In the genomic region with DNA sequence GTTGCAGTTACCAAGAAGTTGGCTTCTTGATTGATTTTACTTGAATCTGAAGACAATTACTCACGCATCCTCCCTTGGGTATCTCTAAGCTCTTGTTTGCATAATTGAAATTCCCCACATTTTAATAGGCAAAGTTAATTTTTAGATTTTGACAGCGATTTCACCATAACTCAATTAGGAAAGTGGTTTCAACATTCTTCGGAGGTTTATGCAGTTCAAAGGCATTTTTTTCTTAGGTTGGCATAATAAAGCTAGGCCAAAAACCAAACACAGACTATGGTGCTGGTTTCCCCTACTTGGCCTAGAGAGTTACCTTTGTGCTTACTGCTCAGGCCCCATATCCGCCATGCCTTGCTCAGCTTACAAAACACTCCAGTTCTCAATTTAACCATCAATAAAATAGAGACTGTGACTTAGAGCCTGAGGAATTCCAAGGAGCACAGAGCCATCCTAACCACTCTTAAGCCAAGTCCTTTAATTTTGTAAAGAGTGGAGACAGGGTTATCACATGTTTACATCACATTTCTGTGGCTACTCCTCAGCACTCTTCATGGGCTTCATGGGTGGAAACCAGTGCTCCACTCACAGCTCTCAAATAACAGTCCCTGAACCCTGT, we compare ENCODE assay signal across 9 cellular contexts. TPM values are rescaled to one million over a fixed set of nuclear protein-coding genes. Genes with fewer than 3 reads are reported as not detected.
DNase-seq lines count a peak whose midpoint lies in the region; ATAC-seq, FAIRE-seq and TF ChIP-seq lines count a peak whose summit lies in the region.
"Had no signal": no experiment of that assay in that cellular context is flagged by ENCODE, and none has a peak within 500 bp of the region (broad histone marks: within the 10 kb centered on the region; RNA-seq: fewer than 3 reads in every experiment).

No MANE protein-coding gene starts in this region.

- H4K91ac ChIP-seq in IMR-90 (ENCODE audit: insufficient read depth, low read depth, low read length) (peak overlapping the region; percentile 86), H1 (replicated peaks; ENCODE audit: insufficient read length, low read length) (no peak overlapping the region)

- TF ChIP-seq POLR2A in IMR-90 (IDR thresholded peaks at IDR 0.05; ENCODE audit: low read depth, low read length) = no peak
- no peak for TF ChIP-seq POLR2A in H1 (IDR thresholded peaks at IDR 0.05; ENCODE audit: control extremely low read depth in 1 of 2, low read depth in 2 of 2, low read length in 2 of 2)

- no peak for FAIRE-seq in H1 (lab: Jason Lieb, UNC)

- peak overlapping the region; percentile 90 for H2BK20ac ChIP-seq in IMR-90 (ENCODE audit: low read depth, low read length)
- H2BK20ac ChIP-seq in H1 (ENCODE audit: low read length) = no peak overlapping the region

- H3K79me2 ChIP-seq in H1 (ENCODE audit: control insufficient read depth in 1 of 2, insufficient read depth in 2 of 2, low read length in 2 of 2) = no peaks in the 10 kb centered on the region

- peak; percentile 64 for ATAC-seq in IMR-90 (ENCODE audit: low read depth)

- intact Hi-C loops in IMR-90 (cut with micrococcal nuclease) = no loop called here
- intact Hi-C loops in posterior vena cava (cut with DNase I) = no loop called here

- no peak overlapping the region for H2AFZ ChIP-seq in IMR-90 (replicated peaks; ENCODE audit: low read length, poor library complexity)
- peak overlapping the region; percentile 25; the same call in 1 of the 2 replicates for H2AFZ ChIP-seq in H1 (ENCODE audit: low read length)

- H3K4me3 ChIP-seq in IMR-90 (ENCODE audit: insufficient read depth, low read depth, low read length) (no peak overlapping the region), H1 (ENCODE audit: extremely low read depth in 1 of 4, insufficient read depth in 2 of 4, low read depth in 3 of 4, low read length in 4 of 4) (no peak overlapping the region), muscle layer of duodenum (ENCODE audit: low read depth in 1 of 2, low read length in 2 of 2) (no peak overlapping the region), urinary bladder (ENCODE audit: low read depth, low read length) (no peak overlapping the region)

- TF ChIP-seq CTCF in IMR-90 (conservative IDR thresholded peaks at IDR 0.05; ENCODE audit: low read depth, low read length) (no peak), H1 (IDR thresholded peaks at IDR 0.05; ENCODE audit: control extremely low read depth in 1 of 3, insufficient read depth in 1 of 3, low read depth in 1 of 3, low read length in 3 of 3) (no peak)

- no peak for TF ChIP-seq EP300 in H1 (IDR thresholded peaks at IDR 0.05; ENCODE audit: borderline replicate concordance in 1 of 2, low read depth in 2 of 2, low read length in 2 of 2)

- H2BK15ac ChIP-seq in IMR-90 (ENCODE audit: low read depth, low read length) = peak overlapping the region; percentile 53; the same call in 2 of the 3 replicates
- no peak overlapping the region for H2BK15ac ChIP-seq in H1 (ENCODE audit: low read length)

- peak overlapping the region; percentile 8 for H3K9ac ChIP-seq in IMR-90 (ENCODE audit: low read depth, low read length)
- H3K9ac ChIP-seq in H1 (replicated peaks in 1 of 4; ENCODE audit: extremely low read depth in 1 of 4, low read depth in 3 of 4, low read length in 3 of 4) = no peak overlapping the region

- H3K9me3 ChIP-seq in IMR-90 (ENCODE audit: control insufficient read depth, insufficient read depth, low read length) = no peaks in the 10 kb centered on the region
- no peaks in the 10 kb centered on the region for H3K9me3 ChIP-seq in H1 (ENCODE audit: insufficient read depth in 2 of 2, low read depth in 1 of 2, low read length in 1 of 2)
- no peaks in the 10 kb centered on the region for H3K9me3 ChIP-seq in muscle layer of duodenum (ENCODE audit: control insufficient read depth in 1 of 2, low read length in 2 of 2)

- dilution Hi-C loops in IMR-90 (cut with HindIII; ENCODE audit: low sequenced_read_pairs, unreplicated experiment) = no loop called here

- DNase-seq in IMR-90 (peak; percentile 80), H1 (ENCODE audit: low read depth in 1 of 2, low spot score in 2 of 2) (no peak), mesenteric fat pad (ENCODE audit: low spot score) (no peak), hypothalamus (lab: John Stamatoyannopoulos, UW) (no peak), posterior vena cava (ENCODE audit: low spot score) (no peak)
- DNase-seq: nephron progenitor cell had no signal

- peaks cover 7% of the 10 kb centered on the region for H3K9me1 ChIP-seq in IMR-90 (ENCODE audit: insufficient read depth, low read length)

- BruUV-seq in IMR-90 (replicated peaks; lab: Mats Ljungman, UMichigan) = no TSS peak

- H3K56ac ChIP-seq in IMR-90 (ENCODE audit: extremely low read depth, insufficient read depth, low read length) (peak overlapping the region; percentile 35), H1 (replicated peaks; ENCODE audit: insufficient read length, low read depth, low read length) (no peak overlapping the region)

- no peak overlapping the region for H2BK12ac ChIP-seq in H1 (ENCODE audit: low read depth, low read length)

- H3K14ac ChIP-seq in IMR-90 (replicated peaks; ENCODE audit: low read depth, low read length) (peak overlapping the region; percentile 29), H1 (ENCODE audit: insufficient read length) (no peak overlapping the region)

- H3K23ac ChIP-seq in IMR-90 (ENCODE audit: low read depth, low read length) (peak overlapping the region; percentile 55), H1 (ENCODE audit: insufficient read length) (no peak overlapping the region)

- no peak overlapping the region for H2AK9ac ChIP-seq in IMR-90 (replicated peaks; ENCODE audit: low read depth, low read length, poor library complexity)

- peaks cover 28% of the 10 kb centered on the region for H3K4me1 ChIP-seq in IMR-90 (ENCODE audit: control insufficient read depth, insufficient read depth, low read length)
- no peaks in the 10 kb centered on the region; a peak in 1 of 7 replicates for H3K4me1 ChIP-seq in H1 (replicated peaks in 1 of 4; ENCODE audit: control insufficient read depth in 3 of 4, insufficient read depth in 4 of 4, low read length in 3 of 4)
- peaks cover 6 to 38% of the 10 kb centered on the region in 2 donors for H3K4me1 ChIP-seq in muscle layer of duodenum (ENCODE audit: control insufficient read depth in 1 of 2, insufficient read depth in 2 of 2, low read length in 2 of 2)
- no peaks in the 10 kb centered on the region for H3K4me1 ChIP-seq in urinary bladder (ENCODE audit: insufficient read depth)

- POLR2A ChIA-PET in IMR-90 (lab: Charles Lee; ENCODE audit: unreplicated experiment) (interaction anchor here (0.6 kb wide), 1 partner anchor 23 kb away, joined by 4 read pairs; no protein-coding TSS in a partner anchor), H1 (lab: Charles Lee; ENCODE audit: partially characterized antibody) (no interaction called here)

- H3K36me3 ChIP-seq in IMR-90 (ENCODE audit: control insufficient read depth, insufficient read depth, low read length) = peaks cover 2% of the 10 kb centered on the region; the same call in 1 of the 2 replicates
- no peaks in the 10 kb centered on the region for H3K36me3 ChIP-seq in H1 (ENCODE audit: control insufficient read depth in 2 of 4, insufficient read depth in 4 of 4, low read length in 3 of 4)
- H3K36me3 ChIP-seq in muscle layer of duodenum (ENCODE audit: control insufficient read depth in 1 of 2, insufficient read depth in 2 of 2, low read length in 2 of 2) = no peaks in the 10 kb centered on the region
- no peaks in the 10 kb centered on the region for H3K36me3 ChIP-seq in urinary bladder (ENCODE audit: insufficient read depth)

- H4K8ac ChIP-seq in IMR-90 (ENCODE audit: low read depth in 2 of 2, low read length in 2 of 2) (peak overlapping the region; percentile 52 to 73), H1 (ENCODE audit: extremely low read depth, insufficient read depth, low read length) (no peak overlapping the region)

- H2BK5ac ChIP-seq in IMR-90 (ENCODE audit: low read depth, low read length, poor library complexity, severe bottlenecking) = peak overlapping the region; percentile 93
- no peak overlapping the region for H2BK5ac ChIP-seq in H1 (ENCODE audit: low read depth, low read length)

- H3K27me3 ChIP-seq in IMR-90 (ENCODE audit: control insufficient read depth, insufficient read depth, low read length) (no peaks in the 10 kb centered on the region), H1 (replicated peaks in 1 of 4; ENCODE audit: control insufficient read depth in 3 of 4, extremely low read depth in 1 of 4, insufficient read depth in 3 of 4, low read length in 3 of 4) (no peaks in the 10 kb centered on the region), muscle layer of duodenum (ENCODE audit: low read depth, low read length) (no peaks in the 10 kb centered on the region)

- H3K23me2 ChIP-seq in H1 (ENCODE audit: low read depth, low read length) = no peaks in the 10 kb centered on the region

- CTCF ChIA-PET in IMR-90 (lab: Yijun Ruan, JAX) (interaction anchor here (1.0 to 1.1 kb wide), 3 partner anchors 9 to 42 kb away, joined by 4 to 5 read pairs (median 5); no protein-coding TSS in a partner anchor), H1 (lab: Charles Lee; ENCODE audit: partially characterized antibody) (interaction anchor here (1.4 kb wide), 1 partner anchor 42 kb away, joined by 3 read pairs; no protein-coding TSS in a partner anchor)

- TF ChIP-seq RAD21 in IMR-90 (IDR thresholded peaks at IDR 0.05; ENCODE audit: low read length) = no peak
- no peak for TF ChIP-seq RAD21 in H1 (IDR thresholded peaks at IDR 0.05 in 1 of 2, conservative IDR thresholded peaks at IDR 0.05 in 1 of 2; ENCODE audit: low read depth in 2 of 2, low read length in 2 of 2)

- H3K79me1 ChIP-seq in IMR-90 (ENCODE audit: low read depth in 1 of 2, low read length in 2 of 2) = peaks cover 3 to 7% of the 10 kb centered on the region in 2 experiments; a peak in 2 of 4 replicates
- no peaks in the 10 kb centered on the region for H3K79me1 ChIP-seq in H1 (ENCODE audit: low read depth, low read length)

- H3K27ac ChIP-seq in IMR-90 (ENCODE audit: insufficient read depth, low read length) = peak overlapping the region; percentile 89
- H3K27ac ChIP-seq in H1 (ENCODE audit: low read depth, low read length) = no peak overlapping the region
- H3K27ac ChIP-seq in muscle layer of duodenum (ENCODE audit: low read length) = peak overlapping the region; percentile 92
- H3K27ac ChIP-seq in urinary bladder (ENCODE audit: low read depth) = peak overlapping the region; percentile 27
- H3K27ac ChIP-seq: HL-60 had no signal

- WGBS in IMR-90 (ENCODE audit: extremely low coverage in 2 of 2, insufficient read length in 1 of 2), 2 experiments = no CpG with 5 or more reads among the region's 4 CpGs
- 93% methylated on average over 4 of the region's 4 CpGs; no CpG with 5 or more reads in 1 of the 2 experiments for WGBS in H1 (ENCODE audit: extremely low coverage in 1 of 2, insufficient coverage in 1 of 2, insufficient read length in 1 of 2, insufficient replicate concordance in 2 of 2, low coverage in 1 of 2, low lambda C conversion rate in 2 of 2, missing lambda C conversion rate in 1 of 2), 2 experiments
- whole genome bisulfite sequencing in urinary bladder = 42% methylated on average over 4 of the region's 4 CpGs

- peak overlapping the region; percentile 58 for H3K4ac ChIP-seq in IMR-90 (ENCODE audit: low read depth, low read length)
- no peak overlapping the region for H3K4ac ChIP-seq in H1 (replicated peaks; ENCODE audit: insufficient read length, low read depth, low read length)

- peak overlapping the region; percentile 46 for H4K5ac ChIP-seq in IMR-90 (ENCODE audit: low read depth, low read length)
- no peak overlapping the region for H4K5ac ChIP-seq in H1 (ENCODE audit: insufficient read length, low read depth, low read length)

- H2BK120ac ChIP-seq in IMR-90 (ENCODE audit: low read depth, low read length) = peak overlapping the region; percentile 64
- H2BK120ac ChIP-seq in H1 (replicated peaks; ENCODE audit: low read depth, low read length) = no peak overlapping the region

- H3K4me2 ChIP-seq in IMR-90 (ENCODE audit: low read depth, low read length) (peak overlapping the region; percentile 23), H1 (ENCODE audit: insufficient read depth in 1 of 2, low read depth in 2 of 2, low read length in 2 of 2) (no peak overlapping the region)

- H3K18ac ChIP-seq in IMR-90 (ENCODE audit: low read depth, low read length) (peak overlapping the region; percentile 58), H1 (ENCODE audit: extremely low read depth, low read length) (no peak overlapping the region)

- H2AK5ac ChIP-seq in IMR-90 (ENCODE audit: low read depth, low read length) (peak overlapping the region; percentile 69), H1 (ENCODE audit: low read depth, low read length) (no peak overlapping the region)

- H4K20me1 ChIP-seq in IMR-90 (ENCODE audit: insufficient read depth, low read length) (no peaks in the 10 kb centered on the region), H1 (replicated peaks in 1 of 2; ENCODE audit: control insufficient read depth in 1 of 2, insufficient read depth in 2 of 2, low read length in 2 of 2) (no peaks in the 10 kb centered on the region)

- in situ Hi-C loops in IMR-90 (cut with MboI; ENCODE audit: low sequenced_read_pairs) = no loop called here

RNA-seq across cellular contexts. Expression of gene LAMA4, which starts 32.1 kb away (rescaled TPM):
- total RNA-seq in IMR-90 (2012; rRNA removed) (29.7 and 35.8 TPM in 2 replicates), urinary bladder (426 TPM), mesenteric fat pad (418 TPM), posterior vena cava (100 to 1,000 TPM; 189 to 248 TPM)
- polyA plus RNA-seq in IMR-90 (2012; rRNA removed) (28.9 and 33.9 TPM in 2 replicates), H1 (2011; rRNA removed) (0.95 and 2.0 TPM in 2 replicates), urinary bladder (101 TPM)
- polyA plus RNA-seq in IMR-90 (2012; cell fraction: cytosol; rRNA removed) = 51.0 and 61.1 TPM in 2 replicates
- polyA plus RNA-seq in IMR-90 (2012; cell fraction: nucleus; rRNA removed; ENCODE audit: low replicate concordance) = 36.2 and 63.2 TPM in 2 replicates
- total RNA-seq in H1 (2021; fragmentation: NEBNext Ultra II Directional; extraction: Animal tissue kit (Norgen Biotek cat#: 25700)) = 0.92 and 1.5 TPM in 2 replicates
- 1.1 TPM for polyA plus RNA-seq in H1 (2011; cell fraction: cytosol; rRNA removed)
- polyA plus RNA-seq in H1 (2011; cell fraction: nucleus; rRNA removed) = 2.0 TPM
- 0.87 to 1.4 TPM (median 1.1 TPM) in 4 replicates for polyA plus RNA-seq in H1 (2012, experiment 1 of 2)
- 0.71 TPM for polyA plus RNA-seq in H1 (2012, experiment 2 of 2)
- 4.3 TPM for polyA plus RNA-seq in H1 (2013, experiment 1 of 2)
- polyA plus RNA-seq in H1 (2013, experiment 2 of 2) = 4.4 TPM
- polyA minus RNA-seq in H1 (2011; rRNA and poly(A)+ RNA removed) = 1.3 and 2.1 TPM in 2 replicates
- polyA minus RNA-seq in H1 (2011; cell fraction: cytosol; rRNA and poly(A)+ RNA removed) = 1.5 TPM
- polyA minus RNA-seq in H1 (2011; cell fraction: nucleus; rRNA and poly(A)+ RNA removed) = 2.7 TPM

Comparison
In these comparisons a context has a peak if more than half of its experiments do, and no peak if none do; other contexts are left out.
1. RNA of gene LAMA4, which starts 32.1 kb away (total RNA-seq): 426 TPM in urinary bladder (single experiment), 418 TPM in mesenteric fat pad (single experiment), 189 to 248 TPM in posterior vena cava and 29.7 to 35.8 TPM in IMR-90; 0.92 to 1.5 TPM in H1; every median in the first group is over 10 times any median in the second.